ENCODE assay signal across 17 cellular contexts in genomic region chr9:95497772-95498171, GRCh38. TPM values are rescaled to one million over a fixed set of nuclear protein-coding genes. Genes with fewer than 3 reads are reported as not detected.
A peak's percentile ranks its signal among the peaks of the same experiment; 100 is the strongest.
DNase-seq lines count a peak whose midpoint lies in the region; ATAC-seq and TF ChIP-seq lines count a peak whose summit lies in the region.
"Had no signal": no experiment of that assay in that cellular context is flagged by ENCODE, and none has a peak within 500 bp of the region (broad histone marks: within the 10 kb centered on the region; RNA-seq: fewer than 3 reads in every experiment).

No MANE protein-coding gene starts in this region.

- no peak for TF ChIP-seq POLR2A in gastrocnemius medialis (IDR thresholded peaks at IDR 0.05)

- H3K9me3 Mint-ChIP-seq in stimulated activated effector memory CD8-positive, alpha-beta T cell treated with anti-CD3 and anti-CD28 coated beads, Interleukin-12 subunit alpha, Interleukin-12 subunit beta, amount 100 ng/mL, for 72 hours: no peaks in the 10 kb centered on the region
- H3K9me3 Mint-ChIP-seq: activated naive CD8-positive, alpha-beta T cell treated with anti-CD3 and anti-CD28 coated beads, Interleukin-2, amount 10 ng/mL, durations not matched to agents 7 days and 5 days; activated T-cell treated with anti-CD3 and anti-CD28 coated beads, Interleukin-2, amount 50 U/mL, for 4 hours; central memory CD8-positive, alpha-beta T cell had no signal

- H3K36me3 ChIP-seq in mesenchymal stem cell (ENCODE audit: control insufficient read depth in 1 of 2, insufficient read depth in 2 of 2, low read depth in 1 of 2, low read length in 2 of 2) (peaks cover 0 to 12% of the 10 kb centered on the region in 2 experiments), gastrocnemius medialis (no peaks in the 10 kb centered on the region)

- in situ Hi-C loops in gastrocnemius medialis (cut with MboI; ENCODE audit: low sequenced_read_pairs in 4 of 4): no loop called here

- intact Hi-C loops in gastrocnemius medialis (cut with DNase I; ENCODE audit: low total_unique reads): no loop called here

- no peak overlapping the region for H2AFZ ChIP-seq in mesenchymal stem cell (ENCODE audit: low read depth, low read length)

- TF ChIP-seq CTCF in gastrocnemius medialis (IDR thresholded peaks at IDR 0.05 in 4 of 5, conservative IDR thresholded peaks at IDR 0.05 in 1 of 5): no peak

- DNase-seq in GM03348 (ENCODE audit: low spot score) (peak; percentile 50), mesenchymal stem cell (peak; percentile 50), cerebellar nuclear complex (lab: John Stamatoyannopoulos, UW) (no peak), amygdala (lab: John Stamatoyannopoulos, UW) (no peak), gastrocnemius medialis (no peak)
- DNase-seq in stimulated activated effector memory CD8-positive, alpha-beta T cell treated with anti-CD3 and anti-CD28 coated beads, Interleukin-12 subunit alpha, Interleukin-12 subunit beta, amount 100 ng/mL, for 72 hours (ENCODE audit: low spot score in 2 of 2): no peak
- DNase-seq: activated CD4-positive, alpha-beta T cell treated with anti-CD3 and anti-CD28 coated beads, Interleukin-2, amount 50 U/mL, for 1 hour; activated naive CD8-positive, alpha-beta T cell treated with anti-CD3 and anti-CD28 coated beads, Interleukin-2, amount 10 ng/mL, durations not matched to agents 7 days and 5 days; activated T-cell treated with anti-CD3 and anti-CD28 coated beads, Interleukin-2, amount 50 U/mL, for 4 hours; hippocampal formation; Kasumi-1; NCI-H345; psoas muscle had no signal

- ATAC-seq in stimulated activated effector memory CD8-positive, alpha-beta T cell treated with anti-CD3 and anti-CD28 coated beads, Interleukin-12 subunit alpha, Interleukin-12 subunit beta, amount 100 ng/mL, for 72 hours: no peak
- ATAC-seq in gastrocnemius medialis: no peak
- ATAC-seq: activated T-cell treated with anti-CD3 and anti-CD28 coated beads, Interleukin-2, amount 50 U/mL, for 4 hours; psoas muscle; Right ventricle myocardium inferior had no signal

- peak overlapping the region; percentile 77 for H3K27ac Mint-ChIP-seq in stimulated activated effector memory CD8-positive, alpha-beta T cell treated with anti-CD3 and anti-CD28 coated beads, Interleukin-12 subunit alpha, Interleukin-12 subunit beta, amount 100 ng/mL, for 72 hours
- H3K27ac Mint-ChIP-seq: activated naive CD8-positive, alpha-beta T cell treated with anti-CD3 and anti-CD28 coated beads, Interleukin-2, amount 10 ng/mL, durations not matched to agents 7 days and 5 days had no signal

- H3K9me3 ChIP-seq in mesenchymal stem cell (ENCODE audit: control insufficient read depth, low read length): no peaks in the 10 kb centered on the region
- H3K9me3 ChIP-seq in gastrocnemius medialis: no peaks in the 10 kb centered on the region
- H3K9me3 ChIP-seq: psoas muscle had no signal

- no peak overlapping the region for H3K4ac ChIP-seq in mesenchymal stem cell (ENCODE audit: low read depth in 1 of 2, low read length in 2 of 2)

- H3K23ac ChIP-seq in mesenchymal stem cell (ENCODE audit: low read length in 2 of 2): no peak overlapping the region

- H2BK15ac ChIP-seq in mesenchymal stem cell (ENCODE audit: low read depth, poor library complexity, severe bottlenecking): no peak overlapping the region

- H4K8ac ChIP-seq in mesenchymal stem cell (ENCODE audit: low read length): no peak overlapping the region

- H2BK120ac ChIP-seq in mesenchymal stem cell (ENCODE audit: low read depth, low read length): no peak overlapping the region

- peak overlapping the region in 1 of 2 experiments; percentile 81 for H2BK12ac ChIP-seq in mesenchymal stem cell (ENCODE audit: low read length in 2 of 2)

- H3K4me3 ChIP-seq in mesenchymal stem cell (ENCODE audit: insufficient read depth in 1 of 2, low read depth in 1 of 2, low read length in 2 of 2): no peak overlapping the region
- H3K4me3 ChIP-seq in gastrocnemius medialis: no peak overlapping the region
- H3K4me3 ChIP-seq: psoas muscle had no signal

- peak overlapping the region; percentile 10 for H3K4me3 Mint-ChIP-seq in stimulated activated effector memory CD8-positive, alpha-beta T cell treated with anti-CD3 and anti-CD28 coated beads, Interleukin-12 subunit alpha, Interleukin-12 subunit beta, amount 100 ng/mL, for 72 hours
- H3K4me3 Mint-ChIP-seq: activated naive CD8-positive, alpha-beta T cell treated with anti-CD3 and anti-CD28 coated beads, Interleukin-2, amount 10 ng/mL, durations not matched to agents 7 days and 5 days; activated T-cell treated with anti-CD3 and anti-CD28 coated beads, Interleukin-2, amount 50 U/mL, for 4 hours; central memory CD8-positive, alpha-beta T cell had no signal

- no peak overlapping the region for H2BK5ac ChIP-seq in mesenchymal stem cell (ENCODE audit: low read depth, low read length, poor library complexity, severe bottlenecking)

- no peak overlapping the region for H3K4me2 ChIP-seq in mesenchymal stem cell (ENCODE audit: low read length, poor library complexity, severe bottlenecking)

- H3K79me1 ChIP-seq in mesenchymal stem cell (replicated peaks; ENCODE audit: low read length, poor library complexity, severe bottlenecking): peaks cover 61% of the 10 kb centered on the region

- peaks cover 11% of the 10 kb centered on the region for H3K36me3 Mint-ChIP-seq in stimulated activated effector memory CD8-positive, alpha-beta T cell treated with anti-CD3 and anti-CD28 coated beads, Interleukin-12 subunit alpha, Interleukin-12 subunit beta, amount 100 ng/mL, for 72 hours
- H3K36me3 Mint-ChIP-seq: activated naive CD8-positive, alpha-beta T cell treated with anti-CD3 and anti-CD28 coated beads, Interleukin-2, amount 10 ng/mL, durations not matched to agents 7 days and 5 days had no signal

- no peak overlapping the region for H4K91ac ChIP-seq in mesenchymal stem cell (ENCODE audit: low read length)

- no peak overlapping the region for H2AK5ac ChIP-seq in mesenchymal stem cell (ENCODE audit: low read length, severe bottlenecking)

- H3K4me1 ChIP-seq in mesenchymal stem cell (ENCODE audit: control insufficient read depth, insufficient read depth, low read depth, low read length): peaks cover 22% of the 10 kb centered on the region
- H3K4me1 ChIP-seq in gastrocnemius medialis: peaks cover 9 to 10% of the 10 kb centered on the region in 2 donors

- H3K27me3 ChIP-seq in mesenchymal stem cell (ENCODE audit: control insufficient read depth in 1 of 2, insufficient read depth in 1 of 2, low read length in 2 of 2) (no peaks in the 10 kb centered on the region), gastrocnemius medialis (no peaks in the 10 kb centered on the region)

- peaks cover 54% of the 10 kb centered on the region for H3K4me1 Mint-ChIP-seq in stimulated activated effector memory CD8-positive, alpha-beta T cell treated with anti-CD3 and anti-CD28 coated beads, Interleukin-12 subunit alpha, Interleukin-12 subunit beta, amount 100 ng/mL, for 72 hours

- WGBS in mesenchymal stem cell: 0% methylated on average over 2 of the region's 3 CpGs

- H3K14ac ChIP-seq in mesenchymal stem cell (ENCODE audit: low read length in 2 of 2): no peak overlapping the region

- H3K27ac ChIP-seq in cingulate gyrus (ENCODE audit: low read depth, low read length) (peak overlapping the region; percentile 8), mesenchymal stem cell (ENCODE audit: low read length, poor library complexity, severe bottlenecking) (no peak overlapping the region), gastrocnemius medialis (no peak overlapping the region)
- H3K27ac ChIP-seq: C4-2B, psoas muscle had no signal

- H3K9ac ChIP-seq in mesenchymal stem cell (ENCODE audit: low read length): no peak overlapping the region

- no peak overlapping the region for H3K18ac ChIP-seq in mesenchymal stem cell (ENCODE audit: low read depth in 1 of 2, low read length in 2 of 2)

RNA-seq across cellular contexts. Expression of gene PTCH1, which starts 19.0 kb away (rescaled TPM):
- 8.7 TPM for polyA plus RNA-seq in mesenchymal stem cell (2013, experiment 1 of 2)
- 9.5 TPM for polyA plus RNA-seq in mesenchymal stem cell (2013, experiment 2 of 2)
- total RNA-seq in gastrocnemius medialis: 1 to 10 TPM; 4.2 to 6.9 (median 5.2) TPM

Comparison
In these comparisons a context has a peak if more than half of its experiments do, and no peak if none do; other contexts are left out.
1. DNase-seq: peak in GM03348 (single experiment) and mesenchymal stem cell (single experiment); none in stimulated activated effector memory CD8-positive, alpha-beta T cell treated with anti-CD3 and anti-CD28 coated beads, Interleukin-12 subunit alpha, Interleukin-12 subunit beta, amount 100 ng/mL, for 72 hours (0 of 2), cerebellar nuclear complex (0 of 2), amygdala (0 of 56) and gastrocnemius medialis (0 of 2).